ENCODE assay signal across 1 cellular context in the genomic region with DNA sequence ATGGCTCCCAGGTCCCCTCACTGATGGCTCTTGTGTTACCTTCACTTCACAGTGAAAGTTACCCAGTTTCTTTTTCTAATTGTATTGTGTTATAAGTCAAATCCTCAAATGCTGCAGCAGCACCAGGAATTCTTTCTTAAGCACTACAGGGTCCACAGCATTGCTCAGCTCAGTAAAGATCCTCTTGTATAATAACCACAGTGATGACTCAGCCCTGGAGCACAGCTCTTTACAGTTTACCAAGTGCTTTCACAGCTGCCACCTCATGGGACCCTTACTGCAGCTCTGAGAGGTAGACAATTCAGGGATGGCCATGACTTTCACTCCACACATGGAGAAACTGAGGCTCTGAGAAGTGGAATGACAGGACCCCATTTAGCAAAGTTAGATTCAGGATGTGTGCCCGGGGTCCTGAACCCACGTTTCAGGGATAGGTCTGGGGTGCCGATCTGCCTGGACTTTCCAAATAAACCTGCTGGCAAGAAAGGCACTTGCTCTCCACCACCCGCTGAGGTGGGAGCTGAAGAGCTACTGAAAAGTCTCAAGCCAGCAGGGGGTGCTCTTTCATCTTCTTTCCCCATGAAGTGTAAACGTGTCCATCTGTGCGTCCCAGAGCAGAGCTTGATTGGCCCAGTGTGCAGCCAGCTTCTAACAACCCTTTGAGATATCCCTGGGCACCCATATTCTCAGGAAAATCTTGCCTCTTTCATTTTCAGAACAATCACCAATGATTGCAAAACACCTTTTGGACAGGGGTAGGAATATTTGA.
A peak's percentile ranks its signal among the peaks of the same experiment; 100 is the strongest.
TF ChIP-seq lines count a peak whose summit lies in the region.

No MANE protein-coding gene starts in this region.

TF ChIP-seq in K562, 482 proteins besides CTCF, POLR2A, EP300 and RAD21 (continued from another document):
- TF ChIP-seq JUND (IDR thresholded peaks at IDR 0.05; ENCODE audit: borderline replicate concordance, low read depth, low read length) (peak; percentile 15; the same call in 1 of the 2 replicates), JUND (tag; IDR thresholded peaks at IDR 0.05; ENCODE audit: borderline replicate concordance, low read depth, low read length) (no peak), MAFF (IDR thresholded peaks at IDR 0.05; ENCODE audit: low read length) (no peak)
